Comparison of ENCODE assay signal across 15 cellular contexts in genomic region chr9:37350486-37351190, GRCh38.
DNase-seq lines count a peak whose midpoint lies in the region; ATAC-seq, FAIRE-seq and TF ChIP-seq lines count a peak whose summit lies in the region.
"Had no signal": no experiment of that assay in that cellular context is flagged by ENCODE, and none has a peak within 500 bp of the region (broad histone marks: within the 10 kb centered on the region; RNA-seq: fewer than 3 reads in every experiment).

No MANE protein-coding gene starts in this region.

- H3K27me3 ChIP-seq in IMR-90 (ENCODE audit: control insufficient read depth, insufficient read depth, low read length) (no peaks in the 10 kb centered on the region), GM12878 (replicated peaks in 1 of 2; ENCODE audit: control insufficient read depth in 2 of 2, insufficient read depth in 2 of 2, low read length in 1 of 2) (no peaks in the 10 kb centered on the region), mesenchymal stem cell (ENCODE audit: control insufficient read depth in 1 of 2, insufficient read depth in 1 of 2, low read length in 2 of 2) (no peaks in the 10 kb centered on the region), uterus (no peaks in the 10 kb centered on the region)

- no peak overlapping the region for H3K4ac ChIP-seq in IMR-90 (ENCODE audit: low read depth, low read length)
- no peak overlapping the region for H3K4ac ChIP-seq in mesenchymal stem cell (ENCODE audit: low read depth in 1 of 2, low read length in 2 of 2)

- TF ChIP-seq RAD21 in IMR-90 (IDR thresholded peaks at IDR 0.05; ENCODE audit: low read length) (no peak), GM12878 (IDR thresholded peaks at IDR 0.05; ENCODE audit: insufficient read depth, low read depth, low read length) (no peak)

- no peak overlapping the region for H2AFZ ChIP-seq in IMR-90 (replicated peaks; ENCODE audit: low read length, poor library complexity)
- H2AFZ ChIP-seq in GM12878 (ENCODE audit: control insufficient read depth, low read depth, low read length), result no peak overlapping the region
- no peak overlapping the region for H2AFZ ChIP-seq in mesenchymal stem cell (ENCODE audit: low read depth, low read length)

- no peak for TF ChIP-seq EP300 in GM12878 (IDR thresholded peaks at IDR 0.05; ENCODE audit: borderline replicate concordance in 1 of 2, control insufficient read depth in 1 of 2, low read depth in 2 of 2, low read length in 2 of 2)

- dilution Hi-C loops in IMR-90 (cut with HindIII; ENCODE audit: low sequenced_read_pairs, unreplicated experiment), result no loop called here

- no peaks in the 10 kb centered on the region for H3K79me1 ChIP-seq in IMR-90 (ENCODE audit: low read depth in 1 of 2, low read length in 2 of 2)
- H3K79me1 ChIP-seq in mesenchymal stem cell (replicated peaks; ENCODE audit: low read length, poor library complexity, severe bottlenecking), result peaks cover 2% of the 10 kb centered on the region

- SMC1A ChIA-PET in GM12878 (lab: Charles Lee; ENCODE audit: uncharacterized antibody, unreplicated experiment), result interaction anchor here (1.0 to 2.0 kb wide), 3 partner anchors 10 to 18 kb away, joined by 3 to 13 read pairs (median 4); no protein-coding TSS in a partner anchor

- DNase-seq in G401 (ENCODE audit: low spot score) (peak; percentile 11), IMR-90 (peak; percentile 78), GM12878 (ENCODE audit: low read depth, low spot score) (no peak), mesenchymal stem cell (peak; percentile 29), NCI-H146 (lab: John Stamatoyannopoulos, UW) (no peak), NCI-H345 (lab: John Stamatoyannopoulos, UW) (no peak), uterus (no peak)
- DNase-seq: activated CD8-positive, alpha-beta memory T cell treated with anti-CD3 and anti-CD28 coated beads for 24 hours; activated naive CD4-positive, alpha-beta T cell; MV-4-11; natural killer cell; SHP77 treated with DMSO at 0.1 percent for 48 hours had no signal

- no peak overlapping the region for H2AK5ac ChIP-seq in IMR-90 (ENCODE audit: low read depth, low read length)
- H2AK5ac ChIP-seq in mesenchymal stem cell (ENCODE audit: low read length, severe bottlenecking), result no peak overlapping the region

- CTCF ChIA-PET in IMR-90 (lab: Yijun Ruan, JAX), result interaction anchor here (0.7 kb wide), 1 partner anchor 138 kb away, joined by 3 read pairs; no protein-coding TSS in a partner anchor
- CTCF ChIA-PET in GM12878 (lab: Yijun Ruan, JAX), result interaction anchor here (1.1 to 1.3 kb wide), 3 partner anchors 9 to 14 kb away, joined by 3 to 4 read pairs (median 3); no protein-coding TSS in a partner anchor

- H4K91ac ChIP-seq in IMR-90 (ENCODE audit: insufficient read depth, low read depth, low read length) (no peak overlapping the region), mesenchymal stem cell (ENCODE audit: low read length) (no peak overlapping the region)

- RAD21 ChIA-PET in GM12878 (lab: Charles Lee; ENCODE audit: unreplicated experiment), result interaction anchor here (1.4 kb wide), 1 partner anchor 9 kb away, joined by 3 read pairs; no protein-coding TSS in a partner anchor

- no peaks in the 10 kb centered on the region for H3K79me2 ChIP-seq in GM12878 (ENCODE audit: control insufficient read depth, insufficient read depth, low read length)

- WGBS in IMR-90 (ENCODE audit: extremely low coverage in 2 of 2, insufficient read length in 1 of 2), 2 experiments, result 100% methylated on average over 1 of the region's 2 CpGs; no CpG with 5 or more reads in 1 of the 2 experiments
- WGBS in GM12878 (ENCODE audit: insufficient coverage, insufficient replicate concordance, low lambda C conversion rate, missing lambda C conversion rate), result 94% methylated on average over 2 of the region's 2 CpGs
- whole genome bisulfite sequencing in mesenchymal stem cell, result 45% methylated on average over 2 of the region's 2 CpGs

- H2BK120ac ChIP-seq in IMR-90 (ENCODE audit: low read depth, low read length), result no peak overlapping the region
- H2BK120ac ChIP-seq in mesenchymal stem cell (ENCODE audit: low read depth, low read length), result no peak overlapping the region

- H3K14ac ChIP-seq in IMR-90 (replicated peaks; ENCODE audit: low read depth, low read length), result no peak overlapping the region
- no peak overlapping the region for H3K14ac ChIP-seq in mesenchymal stem cell (ENCODE audit: low read length in 2 of 2)

- no peak overlapping the region for H3K4me3 ChIP-seq in IMR-90 (ENCODE audit: insufficient read depth, low read depth, low read length)
- H3K4me3 ChIP-seq in GM12878, result no peak overlapping the region
- H3K4me3 ChIP-seq in mesenchymal stem cell (ENCODE audit: insufficient read depth in 1 of 2, low read depth in 1 of 2, low read length in 2 of 2), result no peak overlapping the region
- no peak overlapping the region for H3K4me3 ChIP-seq in uterus
- H3K4me3 ChIP-seq: thoracic aorta had no signal

- TF ChIP-seq POLR2A in IMR-90 (IDR thresholded peaks at IDR 0.05; ENCODE audit: low read depth, low read length) (no peak), GM12878 (IDR thresholded peaks at IDR 0.05; ENCODE audit: low read depth, low read length) (no peak), uterus (IDR thresholded peaks at IDR 0.05) (no peak)

- H4K5ac ChIP-seq in IMR-90 (ENCODE audit: low read depth, low read length), result no peak overlapping the region

- H2AK9ac ChIP-seq in IMR-90 (replicated peaks; ENCODE audit: low read depth, low read length, poor library complexity), result no peak overlapping the region

- H3K36me3 ChIP-seq in IMR-90 (ENCODE audit: control insufficient read depth, insufficient read depth, low read length) (peaks cover 6% of the 10 kb centered on the region; the same call in 1 of the 2 replicates), GM12878 (ENCODE audit: control insufficient read depth in 2 of 2, insufficient read depth in 2 of 2, low read length in 1 of 2) (peaks cover 10 to 25% of the 10 kb centered on the region in 2 experiments), mesenchymal stem cell (ENCODE audit: control insufficient read depth in 1 of 2, insufficient read depth in 2 of 2, low read depth in 1 of 2, low read length in 2 of 2) (peaks cover 7 to 46% of the 10 kb centered on the region in 2 experiments), uterus (no peaks in the 10 kb centered on the region)
- H3K36me3 ChIP-seq: thoracic aorta had no signal

- H3K4me1 ChIP-seq in IMR-90 (ENCODE audit: control insufficient read depth, insufficient read depth, low read length) (no peaks in the 10 kb centered on the region), GM12878 (ENCODE audit: control insufficient read depth, insufficient read depth, low read length) (no peaks in the 10 kb centered on the region), mesenchymal stem cell (ENCODE audit: control insufficient read depth, insufficient read depth, low read depth, low read length) (no peaks in the 10 kb centered on the region), uterus (no peaks in the 10 kb centered on the region)

- no peaks in the 10 kb centered on the region for H3K9me3 ChIP-seq in IMR-90 (ENCODE audit: control insufficient read depth, insufficient read depth, low read length)
- no peaks in the 10 kb centered on the region for H3K9me3 ChIP-seq in GM12878 (replicated peaks; ENCODE audit: control insufficient read depth, insufficient read depth, low read length)
- no peaks in the 10 kb centered on the region for H3K9me3 ChIP-seq in mesenchymal stem cell (ENCODE audit: control insufficient read depth, low read length)
- no peaks in the 10 kb centered on the region for H3K9me3 ChIP-seq in uterus
- H3K9me3 ChIP-seq: thoracic aorta had no signal

- no peak overlapping the region for H2BK15ac ChIP-seq in IMR-90 (ENCODE audit: low read depth, low read length)
- no peak overlapping the region for H2BK15ac ChIP-seq in mesenchymal stem cell (ENCODE audit: low read depth, poor library complexity, severe bottlenecking)

- H3K23ac ChIP-seq in IMR-90 (ENCODE audit: low read depth, low read length) (no peak overlapping the region), mesenchymal stem cell (ENCODE audit: low read length in 2 of 2) (no peak overlapping the region)

- POLR2A ChIA-PET in IMR-90 (lab: Charles Lee; ENCODE audit: unreplicated experiment) (no interaction called here), GM12878 (lab: Charles Lee) (interaction anchor here (0.7 to 1.6 kb wide), 4 partner anchors 10 to 328 kb away, joined by 3 to 4 read pairs (median 3); no protein-coding TSS in a partner anchor)

- H3K27ac ChIP-seq in IMR-90 (ENCODE audit: insufficient read depth, low read length) (no peak overlapping the region), GM12878 (ENCODE audit: control insufficient read depth, insufficient read depth) (no peak overlapping the region), mesenchymal stem cell (ENCODE audit: low read length, poor library complexity, severe bottlenecking) (no peak overlapping the region), uterus (no peak overlapping the region)
- H3K27ac ChIP-seq: thoracic aorta had no signal

- H3K4me2 ChIP-seq in IMR-90 (ENCODE audit: low read depth, low read length) (no peak overlapping the region), GM12878 (ENCODE audit: control insufficient read depth, insufficient read depth) (no peak overlapping the region), mesenchymal stem cell (ENCODE audit: low read length, poor library complexity, severe bottlenecking) (no peak overlapping the region)

- ATAC-seq in IMR-90 (ENCODE audit: low read depth), result peak; percentile 75
- ATAC-seq in GM12878, result no peak
- ATAC-seq: natural killer cell had no signal

- H4K8ac ChIP-seq in IMR-90 (ENCODE audit: low read depth in 2 of 2, low read length in 2 of 2) (no peak overlapping the region), mesenchymal stem cell (ENCODE audit: low read length) (no peak overlapping the region)

- in situ Hi-C loops in G401 (cut with HindIII; ENCODE audit: low sequenced_read_pairs) (no loop called here), IMR-90 (cut with MboI; ENCODE audit: low sequenced_read_pairs) (no loop called here), GM12878 (cut with MboI) (no loop called here)

- TF ChIP-seq CTCF in IMR-90 (conservative IDR thresholded peaks at IDR 0.05; ENCODE audit: low read depth, low read length) (no peak), GM12878 (IDR thresholded peaks at IDR 0.05 in 2 of 3, conservative IDR thresholded peaks at IDR 0.05 in 1 of 3; ENCODE audit: control insufficient read depth in 2 of 3, extremely low read depth in 1 of 3, insufficient read depth in 1 of 3, low read depth in 3 of 3, low read length in 3 of 3) (no peak), uterus (IDR thresholded peaks at IDR 0.05) (no peak)

- no peak for FAIRE-seq in GM12878 (lab: Jason Lieb, UNC)
- FAIRE-seq: endothelial cell of umbilical vein, TTC549 had no signal

- H3K9ac ChIP-seq in IMR-90 (ENCODE audit: low read depth, low read length) (no peak overlapping the region), GM12878 (ENCODE audit: control insufficient read depth, insufficient read depth, low read length) (no peak overlapping the region), mesenchymal stem cell (ENCODE audit: low read length) (no peak overlapping the region)

- no peak overlapping the region for H3K56ac ChIP-seq in IMR-90 (ENCODE audit: extremely low read depth, insufficient read depth, low read length)

- H4K20me1 ChIP-seq in IMR-90 (ENCODE audit: insufficient read depth, low read length) (no peaks in the 10 kb centered on the region), GM12878 (ENCODE audit: control insufficient read depth, insufficient read depth) (no peaks in the 10 kb centered on the region)

- BruUV-seq in IMR-90 (replicated peaks; lab: Mats Ljungman, UMichigan) (no TSS peak), GM12878 (replicated peaks; lab: Mats Ljungman, UMichigan) (TSS peak; percentile 3)

- H2BK5ac ChIP-seq in IMR-90 (ENCODE audit: low read depth, low read length, poor library complexity, severe bottlenecking) (no peak overlapping the region), mesenchymal stem cell (ENCODE audit: low read depth, low read length, poor library complexity, severe bottlenecking) (no peak overlapping the region)

- intact Hi-C loops in IMR-90 (cut with micrococcal nuclease), result no loop called here
- intact Hi-C loops in GM12878 (cut with micrococcal nuclease; ENCODE audit: unreplicated experiment), result no loop called here
- intact Hi-C loops in uterus (cut with DNase I; ENCODE audit: low total_unique reads), result no loop called here

- H2BK12ac ChIP-seq in mesenchymal stem cell (ENCODE audit: low read length in 2 of 2), result no peak overlapping the region

- H3K18ac ChIP-seq in IMR-90 (ENCODE audit: low read depth, low read length) (no peak overlapping the region), mesenchymal stem cell (ENCODE audit: low read depth in 1 of 2, low read length in 2 of 2) (no peak overlapping the region)

- peaks cover 5% of the 10 kb centered on the region; the same call in 1 of the 2 replicates for H3K9me1 ChIP-seq in IMR-90 (ENCODE audit: insufficient read depth, low read length)

- H2BK20ac ChIP-seq in IMR-90 (ENCODE audit: low read depth, low read length), result no peak overlapping the region

Comparison
In these comparisons a context has a peak if more than half of its experiments do, and no peak if none do; other contexts are left out.
1. DNase-seq: peak in G401 (single experiment), IMR-90 (single experiment) and mesenchymal stem cell (single experiment); none in GM12878 (single experiment), NCI-H146 (single experiment), NCI-H345 (single experiment) and uterus (0 of 2).